Comparison of ENCODE assay signal across 9 cellular contexts in genomic region chr12:124109760-124110159, GRCh38.
DNase-seq lines count a peak whose midpoint lies in the region; ATAC-seq and TF ChIP-seq lines count a peak whose summit lies in the region.
"Had no signal": no experiment of that assay in that cellular context is flagged by ENCODE, and none has a peak within 500 bp of the region (broad histone marks: within the 10 kb centered on the region; RNA-seq: fewer than 3 reads in every experiment).

No MANE protein-coding gene starts in this region.

- no peaks in the 10 kb centered on the region for H3K79me2 ChIP-seq in DND-41 (ENCODE audit: insufficient read depth, low read length)

- no peaks in the 10 kb centered on the region for H3K36me3 ChIP-seq in DND-41 (ENCODE audit: insufficient read depth, low read length)
- no peaks in the 10 kb centered on the region for H3K36me3 ChIP-seq in uterus

- 0 out of 3 replicates have a peak, but pooled peaks have one; percentile 58 for ATAC-seq in DND-41 (ENCODE audit: insufficient read depth, low read depth)
- no peak for ATAC-seq in GM19463 (IDR thresholded peaks at IDR 0.05; ENCODE audit: unreplicated experiment)

- H3K4me2 ChIP-seq in DND-41 (ENCODE audit: insufficient read depth, low read length) = no peak overlapping the region

- peaks cover 8% of the 10 kb centered on the region for H3K27me3 Mint-ChIP-seq in glutamatergic neuron (ENCODE audit: unreplicated experiment)

- no peaks in the 10 kb centered on the region for H3K9me3 ChIP-seq in DND-41 (ENCODE audit: insufficient read depth, low read length, severe bottlenecking)
- no peaks in the 10 kb centered on the region for H3K9me3 ChIP-seq in uterus

- no peak for TF ChIP-seq POLR2A in uterus (IDR thresholded peaks at IDR 0.05)

- H3K4me1 ChIP-seq in DND-41 (ENCODE audit: insufficient read depth, low read length) = no peaks in the 10 kb centered on the region
- no peaks in the 10 kb centered on the region for H3K4me1 ChIP-seq in uterus

- H4K20me1 ChIP-seq in DND-41 (ENCODE audit: insufficient read depth, low read length) = no peaks in the 10 kb centered on the region

- H3K4me1 Mint-ChIP-seq in glutamatergic neuron (ENCODE audit: low read depth, unreplicated experiment) = no peaks in the 10 kb centered on the region

- no peaks in the 10 kb centered on the region for H3K27me3 ChIP-seq in DND-41 (ENCODE audit: insufficient read depth, low read length, poor library complexity)
- no peaks in the 10 kb centered on the region for H3K27me3 ChIP-seq in uterus

- no peak overlapping the region for H3K4me3 ChIP-seq in DND-41 (ENCODE audit: low read depth in 1 of 2, low read length in 2 of 2)
- H3K4me3 ChIP-seq in uterus = no peak overlapping the region

- TF ChIP-seq CTCF in DND-41 (IDR thresholded peaks at IDR 0.05; ENCODE audit: borderline replicate concordance, extremely low read depth, low read length, poor library complexity, severe bottlenecking) = no peak
- TF ChIP-seq CTCF in glutamatergic neuron (IDR thresholded peaks at IDR 0.05; ENCODE audit: partially characterized antibody, unreplicated experiment) = no peak
- TF ChIP-seq CTCF in uterus (IDR thresholded peaks at IDR 0.05) = no peak

- H3K27ac Mint-ChIP-seq in glutamatergic neuron (ENCODE audit: unreplicated experiment) = no peak overlapping the region

- no peak overlapping the region for H2AFZ ChIP-seq in DND-41 (ENCODE audit: low read depth, low read length)

- no peak overlapping the region for H3K27ac ChIP-seq in DND-41 (ENCODE audit: low read length)
- no peak overlapping the region for H3K27ac ChIP-seq in uterus

- no peak overlapping the region for H3K4me3 Mint-ChIP-seq in glutamatergic neuron (ENCODE audit: unreplicated experiment)
- H3K4me3 Mint-ChIP-seq: neural crest cell had no signal

- intact Hi-C loops in uterus (cut with DNase I; ENCODE audit: low total_unique reads) = no loop called here

- peaks cover 5% of the 10 kb centered on the region for H3K9me3 Mint-ChIP-seq in glutamatergic neuron (ENCODE audit: unreplicated experiment)

- H3K9ac ChIP-seq in DND-41 (ENCODE audit: low read depth, low read length) = no peak overlapping the region

- DNase-seq in DND-41 (peak; percentile 38), HCEC 1CT (peak; percentile 41), SK-N-DZ (ENCODE audit: low spot score) (peak; percentile 67), glutamatergic neuron (peak; percentile 35), uterus (no peak), GF-D8 (lab: John Stamatoyannopoulos, UW) (no peak), NCI-H1694 treated with DMSO at 0.1 percent for 48 hours (lab: John Stamatoyannopoulos, UW) (no peak)

- H3K36me3 Mint-ChIP-seq in glutamatergic neuron (ENCODE audit: unreplicated experiment) = no peaks in the 10 kb centered on the region

Comparison
In these comparisons a context has a peak if more than half of its experiments do, and no peak if none do; other contexts are left out.
1. DNase-seq: peak in DND-41 (single experiment), HCEC 1CT (single experiment), SK-N-DZ (single experiment) and glutamatergic neuron (single experiment); none in uterus (0 of 2), GF-D8 (single experiment) and NCI-H1694 treated with DMSO at 0.1 percent for 48 hours (single experiment).